Comparison of ENCODE assay signal across 37 cellular contexts in the genomic region with DNA sequence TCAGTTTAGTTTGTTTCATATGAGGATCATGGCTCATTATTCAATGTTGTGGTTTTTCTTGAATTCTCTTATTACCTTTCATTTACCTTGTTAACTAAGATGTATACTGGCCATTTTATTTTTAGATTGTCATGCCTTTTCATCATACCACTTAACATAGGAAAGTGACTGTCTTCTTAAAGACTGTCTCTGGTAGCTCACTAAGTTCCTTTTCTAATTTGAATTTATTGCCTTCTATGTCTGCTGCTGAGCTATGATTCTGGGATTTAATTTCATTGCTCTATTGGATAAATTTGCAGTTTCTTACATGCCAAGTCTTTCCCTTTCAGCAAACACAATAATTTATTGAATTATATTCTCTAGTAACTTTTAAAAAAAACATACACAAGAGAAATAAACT.
"Had no signal": no experiment of that assay in that cellular context is flagged by ENCODE, and none has a peak within 500 bp of the region (broad histone marks: within the 10 kb centered on the region; RNA-seq: fewer than 3 reads in every experiment).

No MANE protein-coding gene starts in this region.

- H3K4me1 ChIP-seq: body of pancreas had no signal

- H3K36me3 ChIP-seq: adrenal gland, cardiac muscle cell had no signal

- H3K4me3 ChIP-seq: adrenal gland, body of pancreas, cardiac muscle cell had no signal

- H3K36me3 Mint-ChIP-seq: activated CD4-positive, alpha-beta memory T cell treated with anti-CD3 and anti-CD28 coated beads for 36 hours; activated naive CD4-positive, alpha-beta T cell treated with anti-CD3 and anti-CD28 coated beads, Interleukin-2, amount 50 U/mL, for 24 hours; activated naive CD8-positive, alpha-beta T cell; activated naive CD8-positive, alpha-beta T cell treated with anti-CD3 and anti-CD28 coated beads, Interleukin-2, amount 10 ng/mL, durations not matched to agents 7 days and 5 days had no signal

- H3K9me3 Mint-ChIP-seq: activated B cell treated with CpG ODN at 0.5 μM for 24 hours; activated CD4-positive, alpha-beta memory T cell treated with anti-CD3 and anti-CD28 coated beads for 36 hours; activated CD4-positive, alpha-beta T cell treated with anti-CD3 and anti-CD28 coated beads, Interleukin-2, amount 10 ng/mL, durations not matched to agents 24 days and 14 days; activated CD8-positive, alpha-beta T cell treated with anti-CD3 and anti-CD28 coated beads for 36 hours; activated naive CD4-positive, alpha-beta T cell treated with anti-CD3 and anti-CD28 coated beads for 36 hours; activated naive CD4-positive, alpha-beta T cell treated with anti-CD3 and anti-CD28 coated beads, Interleukin-2, amount 50 U/mL, for 24 hours; activated naive CD8-positive, alpha-beta T cell treated with anti-CD3 and anti-CD28 coated beads, Interleukin-2, amount 10 ng/mL, durations not matched to agents 7 days and 5 days; activated naive CD8-positive, alpha-beta T cell treated with anti-CD3 and anti-CD28 coated beads, Interleukin-2, amount 50 U/mL, for 24 hours; activated T-cell treated with anti-CD3 and anti-CD28 coated beads, Interleukin-2, amount 50 U/mL, for 4 hours; activated T-cell treated with anti-CD3 and anti-CD28 coated beads, Interleukin-2, amount 50 U/mL, for 72 hours; activated T-helper 1 cell treated with anti-CD3 and anti-CD28 coated beads, Interleukin-12 subunit alpha, Interleukin-12 subunit beta, Interleukin-2, Interleukin-4 antibody, amounts not matched to agents 30 ng/mL and 10 ng/mL and 1 ng/mL, durations not matched to agents 14 hours and 24 hours and 36 hours; activated T-helper 17 cell treated with anti-CD3 and anti-CD28 coated beads, Interleukin-2, amount 50 U/mL, for 72 hours; central memory CD8-positive, alpha-beta T cell; T-helper 1 cell treated with Interleukin-12 subunit alpha and Interleukin-12 subunit beta and Interleukin-4 antibody, amounts not matched to agents 30 μg/mL and 1 μg/mL, for 36 hours; T-helper 2 cell treated with Interferon-gamma antibody and Interleukin-4, amounts not matched to agents 5 μg/mL and 100 μg/mL, for 36 hours had no signal

- DNase-seq: activated B cell treated with CpG ODN at 0.5 μM for 24 hours; activated CD4-positive, alpha-beta memory T cell treated with anti-CD3 and anti-CD28 coated beads for 36 hours; activated CD4-positive, alpha-beta T cell treated with anti-CD3 and anti-CD28 coated beads for 4 hours; activated CD4-positive, alpha-beta T cell treated with anti-CD3 and anti-CD28 coated beads, Interleukin-2, amount 10 ng/mL, durations not matched to agents 24 days and 14 days; activated CD4-positive, alpha-beta T cell treated with anti-CD3 and anti-CD28 coated beads, Interleukin-2, amount 50 U/mL, for 1 hour; activated CD4-positive, alpha-beta T cell treated with anti-CD3 and anti-CD28 coated beads, Interleukin-2, amount 50 U/mL, for 4 hours; activated CD4-positive, CD25-positive, alpha-beta regulatory T cell treated with anti-CD3 and anti-CD28 coated beads, Interleukin-2, amount 50 U/mL, for 72 hours; activated CD8-positive, alpha-beta memory T cell treated with anti-CD3 and anti-CD28 coated beads, Interleukin-2, amount 50 U/mL, for 4 hours; activated CD8-positive, alpha-beta T cell treated with anti-CD3 and anti-CD28 coated beads for 36 hours; activated effector memory CD4-positive, alpha-beta T cell treated with anti-CD3 and anti-CD28 coated beads, Interleukin-2, amount 50 U/mL, for 16 hours; activated gamma-delta T cell treated with Interleukin-2 at 50 U/mL for 16 hours; activated naive CD4-positive, alpha-beta T cell; activated naive CD4-positive, alpha-beta T cell treated with anti-CD3 and anti-CD28 coated beads for 36 hours; activated naive CD8-positive, alpha-beta T cell treated with anti-CD3 and anti-CD28 coated beads, Interleukin-2, amount 10 ng/mL, durations not matched to agents 7 days and 5 days; activated naive CD8-positive, alpha-beta T cell treated with anti-CD3 and anti-CD28 coated beads, Interleukin-2, amount 50 U/mL, for 24 hours; activated T-cell treated with anti-CD3 and anti-CD28 coated beads for 4 hours; activated T-cell treated with anti-CD3 and anti-CD28 coated beads, Interleukin-2, amount 50 U/mL, for 1 hour; activated T-cell treated with anti-CD3 and anti-CD28 coated beads, Interleukin-2, amount 50 U/mL, for 4 hours; activated T-cell treated with anti-CD3 and anti-CD28 coated beads, Interleukin-2, amount 50 U/mL, for 72 hours; adrenal gland; amniotic stem cell; aorta; body of pancreas; caudate nucleus; cerebellar nuclear complex; T-helper 1 cell; T-helper 2 cell; T-helper 9 cell had no signal

- H3K27me3 ChIP-seq: adrenal gland, body of pancreas, cardiac muscle cell had no signal

- H3K27ac ChIP-seq: adrenal gland, body of pancreas, cardiac muscle cell, VCaP had no signal

- H3K9me3 ChIP-seq: adrenal gland, body of pancreas had no signal

- H3K27ac Mint-ChIP-seq: activated B cell treated with CpG ODN at 0.5 μM for 24 hours; activated CD4-positive, alpha-beta memory T cell treated with anti-CD3 and anti-CD28 coated beads for 36 hours; activated CD4-positive, alpha-beta T cell treated with anti-CD3 and anti-CD28 coated beads, Interleukin-2, amount 10 ng/mL, durations not matched to agents 24 days and 14 days; activated CD8-positive, alpha-beta T cell treated with anti-CD3 and anti-CD28 coated beads for 36 hours; activated naive CD4-positive, alpha-beta T cell treated with anti-CD3 and anti-CD28 coated beads for 36 hours; activated naive CD4-positive, alpha-beta T cell treated with anti-CD3 and anti-CD28 coated beads, Interleukin-2, amount 50 U/mL, for 24 hours; activated naive CD8-positive, alpha-beta T cell; activated naive CD8-positive, alpha-beta T cell treated with anti-CD3 and anti-CD28 coated beads, Interleukin-2, amount 10 ng/mL, durations not matched to agents 7 days and 5 days; activated naive CD8-positive, alpha-beta T cell treated with anti-CD3 and anti-CD28 coated beads, Interleukin-2, amount 50 U/mL, for 24 hours; activated T-cell treated with anti-CD3 and anti-CD28 coated beads, Interleukin-2, amount 50 U/mL, for 72 hours; activated T-helper 1 cell treated with anti-CD3 and anti-CD28 coated beads, Interleukin-12 subunit alpha, Interleukin-12 subunit beta, Interleukin-2, Interleukin-4 antibody, amounts not matched to agents 30 ng/mL and 10 ng/mL and 1 ng/mL, durations not matched to agents 14 hours and 24 hours and 36 hours; activated T-helper 17 cell treated with anti-CD3 and anti-CD28 coated beads, Interleukin-2, amount 50 U/mL, for 72 hours; T-helper 1 cell treated with Interleukin-12 subunit alpha and Interleukin-12 subunit beta and Interleukin-4 antibody, amounts not matched to agents 30 μg/mL and 1 μg/mL, for 36 hours; T-helper 2 cell treated with Interferon-gamma antibody and Interleukin-4, amounts not matched to agents 5 μg/mL and 100 μg/mL, for 36 hours had no signal

- H3K4me1 Mint-ChIP-seq: activated B cell treated with CpG ODN at 0.5 μM for 24 hours; activated CD4-positive, alpha-beta T cell treated with anti-CD3 and anti-CD28 coated beads, Interleukin-2, amount 10 ng/mL, durations not matched to agents 24 days and 14 days; activated naive CD4-positive, alpha-beta T cell treated with anti-CD3 and anti-CD28 coated beads, Interleukin-2, amount 50 U/mL, for 24 hours; activated naive CD8-positive, alpha-beta T cell treated with anti-CD3 and anti-CD28 coated beads, Interleukin-2, amount 50 U/mL, for 24 hours; activated T-helper 17 cell treated with anti-CD3 and anti-CD28 coated beads, Interleukin-2, amount 50 U/mL, for 72 hours; central memory CD8-positive, alpha-beta T cell had no signal

- H3K4me3 Mint-ChIP-seq: activated B cell treated with CpG ODN at 0.5 μM for 24 hours; activated CD4-positive, alpha-beta memory T cell treated with anti-CD3 and anti-CD28 coated beads for 36 hours; activated CD4-positive, alpha-beta T cell treated with anti-CD3 and anti-CD28 coated beads, Interleukin-2, amount 10 ng/mL, durations not matched to agents 24 days and 14 days; activated CD8-positive, alpha-beta T cell treated with anti-CD3 and anti-CD28 coated beads for 36 hours; activated naive CD4-positive, alpha-beta T cell treated with anti-CD3 and anti-CD28 coated beads for 36 hours; activated naive CD4-positive, alpha-beta T cell treated with anti-CD3 and anti-CD28 coated beads, Interleukin-2, amount 50 U/mL, for 24 hours; activated naive CD8-positive, alpha-beta T cell; activated naive CD8-positive, alpha-beta T cell treated with anti-CD3 and anti-CD28 coated beads, Interleukin-2, amount 10 ng/mL, durations not matched to agents 7 days and 5 days; activated naive CD8-positive, alpha-beta T cell treated with anti-CD3 and anti-CD28 coated beads, Interleukin-2, amount 50 U/mL, for 24 hours; activated T-cell treated with anti-CD3 and anti-CD28 coated beads, Interleukin-2, amount 50 U/mL, for 4 hours; activated T-cell treated with anti-CD3 and anti-CD28 coated beads, Interleukin-2, amount 50 U/mL, for 72 hours; activated T-helper 1 cell treated with anti-CD3 and anti-CD28 coated beads, Interleukin-12 subunit alpha, Interleukin-12 subunit beta, Interleukin-2, Interleukin-4 antibody, amounts not matched to agents 30 ng/mL and 10 ng/mL and 1 ng/mL, durations not matched to agents 14 hours and 24 hours and 36 hours; activated T-helper 17 cell treated with anti-CD3 and anti-CD28 coated beads, Interleukin-2, amount 50 U/mL, for 72 hours; central memory CD8-positive, alpha-beta T cell; T-helper 1 cell treated with Interleukin-12 subunit alpha and Interleukin-12 subunit beta and Interleukin-4 antibody, amounts not matched to agents 30 μg/mL and 1 μg/mL, for 36 hours; T-helper 2 cell treated with Interferon-gamma antibody and Interleukin-4, amounts not matched to agents 5 μg/mL and 100 μg/mL, for 36 hours had no signal
